In genomic region chr6:15266423-15266996, GRCh38 we compare ENCODE assay signal across 1 cellular context.
TF ChIP-seq lines count a peak whose summit lies in the region.

No MANE protein-coding gene starts in this region.

TF ChIP-seq in GM12878, 131 proteins besides CTCF, POLR2A, EP300 and RAD21 (continued from another document):
- TF ChIP-seq, protein P1, sequence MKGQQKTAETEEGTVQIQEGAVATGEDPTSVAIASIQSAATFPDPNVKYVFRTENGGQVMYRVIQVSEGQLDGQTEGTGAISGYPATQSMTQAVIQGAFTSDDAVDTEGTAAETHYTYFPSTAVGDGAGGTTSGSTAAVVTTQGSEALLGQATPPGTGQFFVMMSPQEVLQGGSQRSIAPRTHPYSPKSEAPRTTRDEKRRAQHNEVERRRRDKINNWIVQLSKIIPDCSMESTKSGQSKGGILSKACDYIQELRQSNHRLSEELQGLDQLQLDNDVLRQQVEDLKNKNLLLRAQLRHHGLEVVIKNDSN (IDR thresholded peaks at IDR 0.05; ENCODE audit: borderline replicate concordance, extremely low read length, insufficient read depth, low read depth, low read length): no peak
- TF ChIP-seq GABPA (IDR thresholded peaks at IDR 0.05; ENCODE audit: low read depth): 0 out of 2 replicates have a peak, but pooled peaks have one; percentile 41
- TF ChIP-seq BACH1 (IDR thresholded peaks at IDR 0.05; ENCODE audit: borderline replicate concordance): no peak
- no peak for TF ChIP-seq CHD4 (IDR thresholded peaks at IDR 0.05)
- TF ChIP-seq EED (IDR thresholded peaks at IDR 0.05; ENCODE audit: low read depth): peak; percentile 82
- TF ChIP-seq ZBTB11 (CRISPR knock-in tag; IDR thresholded peaks at IDR 0.05): no peak
- no peak for TF ChIP-seq ZNF622 (IDR thresholded peaks at IDR 0.05)
- no peak for TF ChIP-seq ATF2 (IDR thresholded peaks at IDR 0.05; ENCODE audit: low read length)
- TF ChIP-seq, protein P2, sequence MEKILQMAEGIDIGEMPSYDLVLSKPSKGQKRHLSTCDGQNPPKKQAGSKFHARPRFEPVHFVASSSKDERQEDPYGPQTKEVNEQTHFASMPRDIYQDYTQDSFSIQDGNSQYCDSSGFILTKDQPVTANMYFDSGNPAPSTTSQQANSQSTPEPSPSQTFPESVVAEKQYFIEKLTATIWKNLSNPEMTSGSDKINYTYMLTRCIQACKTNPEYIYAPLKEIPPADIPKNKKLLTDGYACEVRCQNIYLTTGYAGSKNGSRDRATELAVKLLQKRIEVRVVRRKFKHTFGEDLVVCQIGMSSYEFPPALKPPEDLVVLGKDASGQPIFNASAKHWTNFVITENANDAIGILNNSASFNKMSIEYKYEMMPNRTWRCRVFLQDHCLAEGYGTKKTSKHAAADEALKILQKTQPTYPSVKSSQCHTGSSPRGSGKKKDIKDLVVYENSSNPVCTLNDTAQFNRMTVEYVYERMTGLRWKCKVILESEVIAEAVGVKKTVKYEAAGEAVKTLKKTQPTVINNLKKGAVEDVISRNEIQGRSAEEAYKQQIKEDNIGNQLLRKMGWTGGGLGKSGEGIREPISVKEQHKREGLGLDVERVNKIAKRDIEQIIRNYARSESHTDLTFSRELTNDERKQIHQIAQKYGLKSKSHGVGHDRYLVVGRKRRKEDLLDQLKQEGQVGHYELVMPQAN (conservative IDR thresholded peaks at IDR 0.05): no peak
- TF ChIP-seq IKZF1 (conservative IDR thresholded peaks at IDR 0.05): peak; percentile 67
- 0 out of 2 replicates have a peak, but pooled peaks have one; percentile 12 for TF ChIP-seq FOXK2 (IDR thresholded peaks at IDR 0.05)
- TF ChIP-seq BHLHE40 (IDR thresholded peaks at IDR 0.05; ENCODE audit: borderline replicate concordance in 1 of 2, low read depth in 2 of 2, low read length in 1 of 2): 0 out of 4 replicates have a peak, but pooled peaks of 1 of the 2 experiments have one; percentile 14
- no peak for TF ChIP-seq POLR2AphosphoS2 (IDR thresholded peaks at IDR 0.05; ENCODE audit: low read depth, low read length)
- TF ChIP-seq ZSCAN29 (IDR thresholded peaks at IDR 0.05): no peak
- TF ChIP-seq SPI1 (IDR thresholded peaks at IDR 0.05; ENCODE audit: borderline replicate concordance, insufficient read depth, low read depth, low read length): peak; percentile 61; the same call in 1 of the 2 replicates
- TF ChIP-seq SMAD5 (IDR thresholded peaks at IDR 0.05; ENCODE audit: low read depth): no peak
- TF ChIP-seq ESRRA (IDR thresholded peaks at IDR 0.05; ENCODE audit: low read length): no peak
- TF ChIP-seq, protein P3, sequence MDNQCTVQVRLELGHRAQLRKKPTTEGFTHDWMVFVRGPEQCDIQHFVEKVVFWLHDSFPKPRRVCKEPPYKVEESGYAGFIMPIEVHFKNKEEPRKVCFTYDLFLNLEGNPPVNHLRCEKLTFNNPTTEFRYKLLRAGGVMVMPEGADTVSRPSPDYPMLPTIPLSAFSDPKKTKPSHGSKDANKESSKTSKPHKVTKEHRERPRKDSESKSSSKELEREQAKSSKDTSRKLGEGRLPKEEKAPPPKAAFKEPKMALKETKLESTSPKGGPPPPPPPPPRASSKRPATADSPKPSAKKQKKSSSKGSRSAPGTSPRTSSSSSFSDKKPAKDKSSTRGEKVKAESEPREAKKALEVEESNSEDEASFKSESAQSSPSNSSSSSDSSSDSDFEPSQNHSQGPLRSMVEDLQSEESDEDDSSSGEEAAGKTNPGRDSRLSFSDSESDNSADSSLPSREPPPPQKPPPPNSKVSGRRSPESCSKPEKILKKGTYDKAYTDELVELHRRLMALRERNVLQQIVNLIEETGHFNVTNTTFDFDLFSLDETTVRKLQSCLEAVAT (IDR thresholded peaks at IDR 0.05): no peak
- TF ChIP-seq BCL11A (IDR thresholded peaks at IDR 0.05; ENCODE audit: low read depth, low read length): 0 out of 2 replicates have a peak, but pooled peaks have one; percentile 15
- no peak for TF ChIP-seq JUND (IDR thresholded peaks at IDR 0.05; ENCODE audit: low read depth, low read length)
- TF ChIP-seq NFIC (IDR thresholded peaks at IDR 0.05; ENCODE audit: low read depth, low read length): peak; percentile 33; the same call in 1 of the 2 replicates
- no peak for TF ChIP-seq KDM1A (IDR thresholded peaks at IDR 0.05; ENCODE audit: borderline replicate concordance)
- TF ChIP-seq, protein P4, sequence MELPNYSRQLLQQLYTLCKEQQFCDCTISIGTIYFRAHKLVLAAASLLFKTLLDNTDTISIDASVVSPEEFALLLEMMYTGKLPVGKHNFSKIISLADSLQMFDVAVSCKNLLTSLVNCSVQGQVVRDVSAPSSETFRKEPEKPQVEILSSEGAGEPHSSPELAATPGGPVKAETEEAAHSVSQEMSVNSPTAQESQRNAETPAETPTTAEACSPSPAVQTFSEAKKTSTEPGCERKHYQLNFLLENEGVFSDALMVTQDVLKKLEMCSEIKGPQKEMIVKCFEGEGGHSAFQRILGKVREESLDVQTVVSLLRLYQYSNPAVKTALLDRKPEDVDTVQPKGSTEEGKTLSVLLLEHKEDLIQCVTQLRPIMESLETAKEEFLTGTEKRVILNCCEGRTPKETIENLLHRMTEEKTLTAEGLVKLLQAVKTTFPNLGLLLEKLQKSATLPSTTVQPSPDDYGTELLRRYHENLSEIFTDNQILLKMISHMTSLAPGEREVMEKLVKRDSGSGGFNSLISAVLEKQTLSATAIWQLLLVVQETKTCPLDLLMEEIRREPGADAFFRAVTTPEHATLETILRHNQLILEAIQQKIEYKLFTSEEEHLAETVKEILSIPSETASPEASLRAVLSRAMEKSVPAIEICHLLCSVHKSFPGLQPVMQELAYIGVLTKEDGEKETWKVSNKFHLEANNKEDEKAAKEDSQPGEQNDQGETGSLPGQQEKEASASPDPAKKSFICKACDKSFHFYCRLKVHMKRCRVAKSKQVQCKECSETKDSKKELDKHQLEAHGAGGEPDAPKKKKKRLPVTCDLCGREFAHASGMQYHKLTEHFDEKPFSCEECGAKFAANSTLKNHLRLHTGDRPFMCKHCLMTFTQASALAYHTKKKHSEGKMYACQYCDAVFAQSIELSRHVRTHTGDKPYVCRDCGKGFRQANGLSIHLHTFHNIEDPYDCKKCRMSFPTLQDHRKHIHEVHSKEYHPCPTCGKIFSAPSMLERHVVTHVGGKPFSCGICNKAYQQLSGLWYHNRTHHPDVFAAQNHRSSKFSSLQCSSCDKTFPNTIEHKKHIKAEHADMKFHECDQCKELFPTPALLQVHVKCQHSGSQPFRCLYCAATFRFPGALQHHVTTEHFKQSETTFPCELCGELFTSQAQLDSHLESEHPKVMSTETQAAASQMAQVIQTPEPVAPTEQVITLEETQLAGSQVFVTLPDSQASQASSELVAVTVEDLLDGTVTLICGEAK (IDR thresholded peaks at IDR 0.05; ENCODE audit: borderline replicate concordance): peak; percentile 47; the same call in 1 of the 2 replicates
- TF ChIP-seq, protein P5, sequence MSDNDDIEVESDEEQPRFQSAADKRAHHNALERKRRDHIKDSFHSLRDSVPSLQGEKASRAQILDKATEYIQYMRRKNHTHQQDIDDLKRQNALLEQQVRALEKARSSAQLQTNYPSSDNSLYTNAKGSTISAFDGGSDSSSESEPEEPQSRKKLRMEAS (IDR thresholded peaks at IDR 0.05; ENCODE audit: low read depth, low read length): no peak
- TF ChIP-seq IKZF2 (IDR thresholded peaks at IDR 0.05): peak; percentile 71 to 73
